In genomic region chr17:7559307-7560171, GRCh38 we compare ENCODE assay signal across 8 cellular contexts. TPM values are rescaled to one million over a fixed set of nuclear protein-coding genes. Genes with fewer than 3 reads are reported as not detected.
DNase-seq lines count a peak whose midpoint lies in the region; ATAC-seq and TF ChIP-seq lines count a peak whose summit lies in the region.

No MANE protein-coding gene starts in this region.

- peaks cover 53 to 81% (median 74%) of the 10 kb centered on the region in 4 donors for H3K4me1 ChIP-seq in stomach

- H3K36me3 Mint-ChIP-seq in activated T-helper 1 cell treated with anti-CD3 and anti-CD28 coated beads, Interleukin-12 subunit alpha, Interleukin-12 subunit beta, Interleukin-2, Interleukin-4 antibody, amounts not matched to agents 30 ng/mL and 10 ng/mL and 1 ng/mL, durations not matched to agents 14 hours and 24 hours and 36 hours (ENCODE audit: low read depth) = peaks cover 23% of the 10 kb centered on the region

- H3K4me3 Mint-ChIP-seq in activated T-helper 1 cell treated with anti-CD3 and anti-CD28 coated beads, Interleukin-12 subunit alpha, Interleukin-12 subunit beta, Interleukin-2, Interleukin-4 antibody, amounts not matched to agents 30 ng/mL and 10 ng/mL and 1 ng/mL, durations not matched to agents 14 hours and 24 hours and 36 hours = peak overlapping the region; percentile 5

- peak overlapping the region; percentile 67 to 99 (median 96) for H3K4me3 ChIP-seq in stomach

- no peak for TF ChIP-seq CTCF in stomach (IDR thresholded peaks at IDR 0.05)

- peaks cover 13 to 18% (median 16%) of the 10 kb centered on the region in 4 donors for H3K36me3 ChIP-seq in stomach

- no peaks in the 10 kb centered on the region for H3K9me3 Mint-ChIP-seq in activated T-helper 1 cell treated with anti-CD3 and anti-CD28 coated beads, Interleukin-12 subunit alpha, Interleukin-12 subunit beta, Interleukin-2, Interleukin-4 antibody, amounts not matched to agents 30 ng/mL and 10 ng/mL and 1 ng/mL, durations not matched to agents 14 hours and 24 hours and 36 hours

- no peak overlapping the region for H3K27ac Mint-ChIP-seq in activated T-helper 1 cell treated with anti-CD3 and anti-CD28 coated beads, Interleukin-12 subunit alpha, Interleukin-12 subunit beta, Interleukin-2, Interleukin-4 antibody, amounts not matched to agents 30 ng/mL and 10 ng/mL and 1 ng/mL, durations not matched to agents 14 hours and 24 hours and 36 hours

- no peaks in the 10 kb centered on the region for H3K9me3 ChIP-seq in stomach

- no peaks in the 10 kb centered on the region for H3K27me3 Mint-ChIP-seq in activated T-helper 1 cell treated with anti-CD3 and anti-CD28 coated beads, Interleukin-12 subunit alpha, Interleukin-12 subunit beta, Interleukin-2, Interleukin-4 antibody, amounts not matched to agents 30 ng/mL and 10 ng/mL and 1 ng/mL, durations not matched to agents 14 hours and 24 hours and 36 hours (ENCODE audit: insufficient read depth)

- WGBS in stomach, 5 donors = 28 to 56% (median 43%) methylated on average over 15 to 18 of the region's 18 CpGs

- TF ChIP-seq POLR2A in stomach (IDR thresholded peaks at IDR 0.05) = no peak

- intact Hi-C loops in activated T-helper 1 cell treated with anti-CD3 and anti-CD28 coated beads, Interleukin-12 subunit alpha, Interleukin-12 subunit beta, Interleukin-2, Interleukin-4 antibody, amounts not matched to agents 30 ng/mL and 10 ng/mL and 1 ng/mL, durations not matched to agents 14 hours and 24 hours and 36 hours (cut with micrococcal nuclease) = loop anchor here (2.0 kb wide), 1 partner anchor 19 kb away; the partner anchor contains the start of gene CD68
- intact Hi-C loops in stomach (cut with DNase I; ENCODE audit: low total_unique reads) = no loop called here

- DNase-seq in NCI-H146 (lab: John Stamatoyannopoulos, UW) = peak; percentile 18
- no peak for DNase-seq in NCI-H146 treated with DMSO at 0.1 percent for 48 hours (lab: John Stamatoyannopoulos, UW; ENCODE audit: unreplicated experiment)
- no peak for DNase-seq in activated T-helper 1 cell treated with anti-CD3 and anti-CD28 coated beads, Interleukin-12 subunit alpha, Interleukin-12 subunit beta, Interleukin-2, Interleukin-4 antibody, amounts not matched to agents 30 ng/mL and 10 ng/mL and 1 ng/mL, durations not matched to agents 14 hours and 24 hours and 36 hours (ENCODE audit: low spot score)
- peak; percentile 79 for DNase-seq in stomach
- DNase-seq in iPS-NIHi11 (ENCODE audit: low spot score) = no peak
- DNase-seq in HT-29 (ENCODE audit: low spot score) = no peak

- H3K27me3 ChIP-seq in layer of hippocampus (ENCODE audit: control insufficient read depth, insufficient read depth, low read length) = no peaks in the 10 kb centered on the region
- H3K27me3 ChIP-seq in stomach = no peaks in the 10 kb centered on the region

- H3K4me1 Mint-ChIP-seq in activated T-helper 1 cell treated with anti-CD3 and anti-CD28 coated beads, Interleukin-12 subunit alpha, Interleukin-12 subunit beta, Interleukin-2, Interleukin-4 antibody, amounts not matched to agents 30 ng/mL and 10 ng/mL and 1 ng/mL, durations not matched to agents 14 hours and 24 hours and 36 hours (ENCODE audit: low read depth) = peaks cover 65% of the 10 kb centered on the region

- TF ChIP-seq EP300 in stomach (IDR thresholded peaks at IDR 0.05) = no peak

- ATAC-seq in GM18498 (IDR thresholded peaks at IDR 0.05; ENCODE audit: unreplicated experiment) = no peak

- H3K27ac ChIP-seq in layer of hippocampus (ENCODE audit: low read depth, low read length) (peak overlapping the region; percentile 96), stomach (peak overlapping the region; percentile 93 to 99 (median 97))

RNA-seq across cellular contexts. Expression of gene TNFSF13, which starts 1.0 kb away (rescaled TPM):
- 2.2 and 3.3 TPM in 2 replicates for total RNA-seq in activated T-helper 1 cell treated with anti-CD3 and anti-CD28 coated beads, Interleukin-12 subunit alpha, Interleukin-12 subunit beta, Interleukin-2, Interleukin-4 antibody, amounts not matched to agents 30 ng/mL and 10 ng/mL and 1 ng/mL, durations not matched to agents 14 hours and 24 hours and 36 hours
- total RNA-seq in stomach = 10 to 100 TPM; 15.6 to 55.4 (median 22.6) TPM
- polyA plus RNA-seq in stomach = 10 to 100 TPM; 24.0 to 35.9 (median 32.0) TPM
- 15.6 and 19.1 TPM in 2 replicates for total RNA-seq in HT-29 (2014; rRNA removed; shearing (Covaris generic))

RNA-seq across cellular contexts. Expression of gene SENP3, which starts 2.2 kb away (rescaled TPM):
- 102 and 104 TPM in 2 replicates for total RNA-seq in activated T-helper 1 cell treated with anti-CD3 and anti-CD28 coated beads, Interleukin-12 subunit alpha, Interleukin-12 subunit beta, Interleukin-2, Interleukin-4 antibody, amounts not matched to agents 30 ng/mL and 10 ng/mL and 1 ng/mL, durations not matched to agents 14 hours and 24 hours and 36 hours
- 10 to 100 TPM; 22.0 to 78.6 (median 49.9) TPM for total RNA-seq in stomach
- polyA plus RNA-seq in stomach = 10 to 100 TPM; 39.3 to 55.0 (median 53.0) TPM
- total RNA-seq in HT-29 (2014; rRNA removed; shearing (Covaris generic)) = 73.2 and 74.3 TPM in 2 replicates

RNA-seq across cellular contexts. Expression of gene TNFSF12, which starts 10.7 kb away (rescaled TPM):
- total RNA-seq in activated T-helper 1 cell treated with anti-CD3 and anti-CD28 coated beads, Interleukin-12 subunit alpha, Interleukin-12 subunit beta, Interleukin-2, Interleukin-4 antibody, amounts not matched to agents 30 ng/mL and 10 ng/mL and 1 ng/mL, durations not matched to agents 14 hours and 24 hours and 36 hours = 18.6 and 26.5 TPM in 2 replicates
- total RNA-seq in stomach = 100 to 1,000 TPM in 1 of 5 donors, 10 to 100 TPM in 3, 1 to 10 TPM in 1; 6.1 to 199 (median 49.6) TPM
- 10 to 100 TPM; 31.7 to 48.0 (median 45.1) TPM for polyA plus RNA-seq in stomach
- not detected in 2 replicates for total RNA-seq in HT-29 (2014; rRNA removed; shearing (Covaris generic))

RNA-seq across cellular contexts. Expression of gene CD68, which starts 19.9 kb away (rescaled TPM):
- 2.4 and 3.3 TPM in 2 replicates for total RNA-seq in activated T-helper 1 cell treated with anti-CD3 and anti-CD28 coated beads, Interleukin-12 subunit alpha, Interleukin-12 subunit beta, Interleukin-2, Interleukin-4 antibody, amounts not matched to agents 30 ng/mL and 10 ng/mL and 1 ng/mL, durations not matched to agents 14 hours and 24 hours and 36 hours
- 10 to 100 TPM; 11.1 to 19.2 (median 13.9) TPM for total RNA-seq in stomach
- 10 to 100 TPM; 13.8 to 39.6 (median 28.9) TPM for polyA plus RNA-seq in stomach
- total RNA-seq in HT-29 (2014; rRNA removed; shearing (Covaris generic)) = 4.0 and 6.6 TPM in 2 replicates

RNA-seq across cellular contexts. Expression of gene MPDU1, which starts 24.1 kb away (rescaled TPM):
- 108 and 111 TPM in 2 replicates for total RNA-seq in activated T-helper 1 cell treated with anti-CD3 and anti-CD28 coated beads, Interleukin-12 subunit alpha, Interleukin-12 subunit beta, Interleukin-2, Interleukin-4 antibody, amounts not matched to agents 30 ng/mL and 10 ng/mL and 1 ng/mL, durations not matched to agents 14 hours and 24 hours and 36 hours
- total RNA-seq in stomach = 100 to 1,000 TPM in 3 of 5 donors, 10 to 100 TPM in 2; 64.8 to 188 (median 117) TPM
- 10 to 100 TPM; 27.2 to 67.4 (median 64.0) TPM for polyA plus RNA-seq in stomach
- total RNA-seq in HT-29 (2014; rRNA removed; shearing (Covaris generic)) = 79.8 and 81.4 TPM in 2 replicates

Comparison
In these comparisons a context has a peak if more than half of its experiments do, and no peak if none do; other contexts are left out.
1. DNase-seq: peak in NCI-H146 (single experiment) and stomach (single experiment); none in NCI-H146 treated with DMSO at 0.1 percent for 48 hours (single experiment), activated T-helper 1 cell treated with anti-CD3 and anti-CD28 coated beads, Interleukin-12 subunit alpha, Interleukin-12 subunit beta, Interleukin-2, Interleukin-4 antibody, amounts not matched to agents 30 ng/mL and 10 ng/mL and 1 ng/mL, durations not matched to agents 14 hours and 24 hours and 36 hours (single experiment), iPS-NIHi11 (single experiment) and HT-29 (single experiment).